1 cellular context compared by ENCODE assay signal in the genomic region with DNA sequence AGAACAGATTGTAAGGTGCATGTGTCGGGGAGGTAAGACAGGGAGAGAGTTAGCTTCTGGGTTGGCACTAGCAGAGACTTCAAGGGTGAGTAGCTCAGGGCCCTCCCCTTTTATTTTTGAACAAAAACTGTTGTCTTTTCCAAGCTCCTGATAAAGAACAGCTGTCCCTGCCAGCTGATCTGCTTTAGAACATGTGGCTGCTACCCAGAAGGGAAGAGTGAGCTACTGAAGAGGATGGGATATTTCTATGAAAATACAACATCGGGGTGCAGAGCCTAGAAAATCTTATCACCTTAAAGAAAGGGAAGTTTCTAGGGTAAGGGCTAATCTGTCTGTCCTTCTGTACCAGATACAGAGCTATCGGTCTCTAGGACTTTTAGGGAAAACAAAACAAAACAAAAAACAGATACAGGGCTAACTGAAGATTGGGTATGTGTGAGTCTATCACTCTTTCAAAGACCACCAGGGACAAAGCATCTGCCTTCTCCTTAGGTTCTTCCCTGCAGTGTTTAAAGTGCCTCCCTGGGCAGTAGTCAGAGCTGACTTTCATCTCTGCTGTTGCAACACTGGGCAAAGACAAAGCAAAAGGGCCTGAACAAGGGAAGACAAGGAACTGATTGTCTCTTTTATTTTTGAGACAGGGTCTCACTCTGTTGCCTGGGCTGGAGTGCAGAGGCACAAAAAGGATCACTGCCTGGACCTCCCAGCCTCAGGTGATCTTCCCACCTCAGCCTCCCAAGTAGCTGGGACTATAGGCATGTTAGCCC.
TF ChIP-seq lines count a peak whose summit lies in the region.

No MANE protein-coding gene starts in this region.

TF ChIP-seq in K562, 482 proteins besides CTCF, POLR2A, EP300 and RAD21 (continues in another document):
- TF ChIP-seq KDM5B (IDR thresholded peaks at IDR 0.05; ENCODE audit: insufficient replicate concordance, low read depth, low read length), result peak; percentile 10
- TF ChIP-seq JUND (IDR thresholded peaks at IDR 0.05; ENCODE audit: borderline replicate concordance, low read depth, low read length), result no peak
- no peak for TF ChIP-seq JUND (tag; IDR thresholded peaks at IDR 0.05; ENCODE audit: borderline replicate concordance, low read depth, low read length)
- TF ChIP-seq NR2F6 (CRISPR knock-in tag; IDR thresholded peaks at IDR 0.05), result no peak
- no peak for TF ChIP-seq NFE2L1 (tag; IDR thresholded peaks at IDR 0.05; ENCODE audit: borderline replicate concordance, low read depth)
- peak; percentile 66 for TF ChIP-seq CEBPB (tag; IDR thresholded peaks at IDR 0.05)
- TF ChIP-seq SMARCE1 (IDR thresholded peaks at IDR 0.05), result peak; percentile 30; the same call in 1 of the 2 replicates
- peak; percentile 68 for TF ChIP-seq ARID1B (IDR thresholded peaks at IDR 0.05)
- no peak for TF ChIP-seq IRF1 (CRISPR knock-in tag; IDR thresholded peaks at IDR 0.05; ENCODE audit: borderline replicate concordance)
- TF ChIP-seq, protein P1, sequence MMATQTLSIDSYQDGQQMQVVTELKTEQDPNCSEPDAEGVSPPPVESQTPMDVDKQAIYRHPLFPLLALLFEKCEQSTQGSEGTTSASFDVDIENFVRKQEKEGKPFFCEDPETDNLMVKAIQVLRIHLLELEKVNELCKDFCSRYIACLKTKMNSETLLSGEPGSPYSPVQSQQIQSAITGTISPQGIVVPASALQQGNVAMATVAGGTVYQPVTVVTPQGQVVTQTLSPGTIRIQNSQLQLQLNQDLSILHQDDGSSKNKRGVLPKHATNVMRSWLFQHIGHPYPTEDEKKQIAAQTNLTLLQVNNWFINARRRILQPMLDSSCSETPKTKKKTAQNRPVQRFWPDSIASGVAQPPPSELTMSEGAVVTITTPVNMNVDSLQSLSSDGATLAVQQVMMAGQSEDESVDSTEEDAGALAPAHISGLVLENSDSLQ (IDR thresholded peaks at IDR 0.05), result no peak
- no peak for TF ChIP-seq MBD2 (IDR thresholded peaks at IDR 0.05; ENCODE audit: borderline replicate concordance, low read depth)
- TF ChIP-seq SOX6 (IDR thresholded peaks at IDR 0.05), result peak; percentile 55
- no peak for TF ChIP-seq NR2C2 (CRISPR knock-in tag; IDR thresholded peaks at IDR 0.05)
- no peak for TF ChIP-seq NR2C2 (tag; IDR thresholded peaks at IDR 0.05)
- peak; percentile 68 for TF ChIP-seq CBFA2T3 (IDR thresholded peaks at IDR 0.05)
- peak; percentile 38; the same call in 1 of the 2 replicates for TF ChIP-seq CEBPG (CRISPR knock-in tag; IDR thresholded peaks at IDR 0.05)
- TF ChIP-seq CEBPG (tag; conservative IDR thresholded peaks at IDR 0.05 in 1 of 2, IDR thresholded peaks at IDR 0.05 in 1 of 2), result no peak
- TF ChIP-seq, protein P2, sequence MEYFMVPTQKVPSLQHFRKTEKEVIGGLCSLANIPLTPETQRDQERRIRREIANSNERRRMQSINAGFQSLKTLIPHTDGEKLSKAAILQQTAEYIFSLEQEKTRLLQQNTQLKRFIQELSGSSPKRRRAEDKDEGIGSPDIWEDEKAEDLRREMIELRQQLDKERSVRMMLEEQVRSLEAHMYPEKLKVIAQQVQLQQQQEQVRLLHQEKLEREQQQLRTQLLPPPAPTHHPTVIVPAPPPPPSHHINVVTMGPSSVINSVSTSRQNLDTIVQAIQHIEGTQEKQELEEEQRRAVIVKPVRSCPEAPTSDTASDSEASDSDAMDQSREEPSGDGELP (CRISPR knock-in tag; IDR thresholded peaks at IDR 0.05; ENCODE audit: borderline replicate concordance), result peak; percentile 87
- no peak for TF ChIP-seq ATF3 (IDR thresholded peaks at IDR 0.05)
- TF ChIP-seq ATF3 (CRISPR knock-in tag; conservative IDR thresholded peaks at IDR 0.05), result no peak
- TF ChIP-seq ZNF318 (IDR thresholded peaks at IDR 0.05; ENCODE audit: borderline replicate concordance in 1 of 2, low read depth in 1 of 2), result peak in 1 of 2 experiments; percentile 84; a peak in 2 of 4 replicates
- TF ChIP-seq RCOR1 (IDR thresholded peaks at IDR 0.05; ENCODE audit: borderline replicate concordance in 1 of 2, low read depth in 2 of 2, low read length in 2 of 2), result 0 out of 4 replicates have a peak, but pooled peaks of 1 of the 2 experiments have one; percentile 6
- TF ChIP-seq ZBED1 (IDR thresholded peaks at IDR 0.05), result 0 out of 2 replicates have a peak, but pooled peaks have one; percentile 1
- peak; percentile 22; the same call in 1 of the 2 replicates for TF ChIP-seq DPF2 (IDR thresholded peaks at IDR 0.05)
- TF ChIP-seq ZNF449 (CRISPR knock-in tag; IDR thresholded peaks at IDR 0.05), result no peak
- peak in 1 of 2 experiments; percentile 63; a peak in 1 of 4 replicates for TF ChIP-seq HDAC1 (IDR thresholded peaks at IDR 0.05)
- TF ChIP-seq MNT (conservative IDR thresholded peaks at IDR 0.05), result peak in 1 of 2 experiments; percentile 82; a peak in 2 of 4 replicates
- TF ChIP-seq MAFG (tag; conservative IDR thresholded peaks at IDR 0.05), result no peak
- TF ChIP-seq CBFA2T2 (conservative IDR thresholded peaks at IDR 0.05), result peak; percentile 28; the same call in 1 of the 2 replicates
- no peak for TF ChIP-seq ZNF12 (CRISPR knock-in tag; IDR thresholded peaks at IDR 0.05)
- no peak for TF ChIP-seq ZNF282 (CRISPR knock-in tag; IDR thresholded peaks at IDR 0.05)
- TF ChIP-seq, protein P3, sequence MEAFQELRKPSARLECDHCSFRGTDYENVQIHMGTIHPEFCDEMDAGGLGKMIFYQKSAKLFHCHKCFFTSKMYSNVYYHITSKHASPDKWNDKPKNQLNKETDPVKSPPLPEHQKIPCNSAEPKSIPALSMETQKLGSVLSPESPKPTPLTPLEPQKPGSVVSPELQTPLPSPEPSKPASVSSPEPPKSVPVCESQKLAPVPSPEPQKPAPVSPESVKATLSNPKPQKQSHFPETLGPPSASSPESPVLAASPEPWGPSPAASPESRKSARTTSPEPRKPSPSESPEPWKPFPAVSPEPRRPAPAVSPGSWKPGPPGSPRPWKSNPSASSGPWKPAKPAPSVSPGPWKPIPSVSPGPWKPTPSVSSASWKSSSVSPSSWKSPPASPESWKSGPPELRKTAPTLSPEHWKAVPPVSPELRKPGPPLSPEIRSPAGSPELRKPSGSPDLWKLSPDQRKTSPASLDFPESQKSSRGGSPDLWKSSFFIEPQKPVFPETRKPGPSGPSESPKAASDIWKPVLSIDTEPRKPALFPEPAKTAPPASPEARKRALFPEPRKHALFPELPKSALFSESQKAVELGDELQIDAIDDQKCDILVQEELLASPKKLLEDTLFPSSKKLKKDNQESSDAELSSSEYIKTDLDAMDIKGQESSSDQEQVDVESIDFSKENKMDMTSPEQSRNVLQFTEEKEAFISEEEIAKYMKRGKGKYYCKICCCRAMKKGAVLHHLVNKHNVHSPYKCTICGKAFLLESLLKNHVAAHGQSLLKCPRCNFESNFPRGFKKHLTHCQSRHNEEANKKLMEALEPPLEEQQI (IDR thresholded peaks at IDR 0.05), result no peak
- TF ChIP-seq GTF2B (IDR thresholded peaks at IDR 0.05; ENCODE audit: extremely low read depth, insufficient read length), result no peak
- TF ChIP-seq TEAD4 (IDR thresholded peaks at IDR 0.05; ENCODE audit: low read length), result peak; percentile 35; the same call in 1 of the 2 replicates
- TF ChIP-seq TEAD4 (CRISPR knock-in tag; IDR thresholded peaks at IDR 0.05; ENCODE audit: borderline replicate concordance), result no peak
- TF ChIP-seq HEY1 (CRISPR knock-in tag; IDR thresholded peaks at IDR 0.05; ENCODE audit: borderline replicate concordance), result no peak
- no peak for TF ChIP-seq MAZ (CRISPR knock-in tag; conservative IDR thresholded peaks at IDR 0.05 in 1 of 2, IDR thresholded peaks at IDR 0.05 in 1 of 2)
- 0 out of 2 replicates have a peak, but pooled peaks have one; percentile 48 for TF ChIP-seq DNMT1 (IDR thresholded peaks at IDR 0.05)
